Comparison of ENCODE assay signal across 30 cellular contexts in genomic region chr21:31912501-31912900, GRCh38. TPM values are rescaled to one million over a fixed set of nuclear protein-coding genes. Genes with fewer than 3 reads are reported as not detected.
"Had no signal": no experiment of that assay in that cellular context is flagged by ENCODE, and none has a peak within 500 bp of the region (broad histone marks: within the 10 kb centered on the region; RNA-seq: fewer than 3 reads in every experiment).

No MANE protein-coding gene starts in this region.

- H3K27ac Mint-ChIP-seq: activated T-cell treated with anti-CD3 and anti-CD28 coated beads, Interleukin-2, amount 50 U/mL, for 24 hours had no signal

- H3K4me3 Mint-ChIP-seq: activated T-cell treated with anti-CD3 and anti-CD28 coated beads, Interleukin-2, amount 50 U/mL, for 24 hours; naive thymus-derived CD8-positive, alpha-beta T cell had no signal

- H3K9me3 Mint-ChIP-seq: activated T-cell treated with anti-CD3 and anti-CD28 coated beads, Interleukin-2, amount 50 U/mL, for 24 hours; naive thymus-derived CD8-positive, alpha-beta T cell had no signal

- H3K9me3 ChIP-seq: breast epithelium, colonic mucosa, gastroesophageal sphincter, ovary, testis, transverse colon had no signal

- H3K4me3 ChIP-seq: breast epithelium, colonic mucosa, gastroesophageal sphincter, ovary, skin epidermis, testis, transverse colon had no signal

- H3K27me3 ChIP-seq: breast epithelium, colonic mucosa, ovary, testis, transverse colon had no signal

- H3K4me1 ChIP-seq: colonic mucosa, gastroesophageal sphincter had no signal

- DNase-seq: activated CD4-positive, alpha-beta T cell treated with anti-CD3 and anti-CD28 coated beads for 48 hours; activated CD4-positive, alpha-beta T cell treated with anti-CD3 and anti-CD28 coated beads, Interleukin-2, amount 50 U/mL, for 48 hours; activated CD8-positive, alpha-beta memory T cell treated with anti-CD3 and anti-CD28 coated beads, Interleukin-2, amount 50 U/mL, for 48 hours; activated gamma-delta T cell; activated naive CD4-positive, alpha-beta T cell treated with anti-CD3 and anti-CD28 coated beads, Interleukin-2, amount 50 U/mL, for 16 hours; activated T-cell treated with anti-CD3 and anti-CD28 coated beads, Interleukin-2, amount 50 U/mL, for 24 hours; amniotic stem cell; colonic mucosa; effector memory CD4-positive, alpha-beta T cell; erythroblast; head of caudate nucleus; hippocampal formation; kidney; left colon; mammary epithelial cell; naive thymus-derived CD8-positive, alpha-beta T cell; ovary; stimulated activated CD4-positive, alpha-beta T cell treated with anti-CD3 and anti-CD28 coated beads, Interleukin-12 subunit alpha, Interleukin-12 subunit beta, amount 100 ng/mL, for 4 hours; stimulated activated CD4-positive, alpha-beta T cell treated with anti-CD3 and anti-CD28 coated beads, Interleukin-4, amount 100 ng/mL, for 1 hour; stimulated activated naive CD8-positive, alpha-beta T cell treated with anti-CD3 and anti-CD28 coated beads, Interleukin-15, Interleukin-2, amounts not matched to agents 100 U/mL and 50 U/mL, for 24 hours; testis; transverse colon had no signal

- ATAC-seq: activated CD4-positive, CD25-positive, alpha-beta regulatory T cell treated with anti-CD3 and anti-CD28 coated beads, Interleukin-2, amount 50 U/mL, for 24 hours; gastroesophageal sphincter; left colon; naive thymus-derived CD8-positive, alpha-beta T cell; sciatic nerve; stimulated activated naive CD8-positive, alpha-beta T cell treated with anti-CD3 and anti-CD28 coated beads, Interleukin-15, Interleukin-2, amounts not matched to agents 100 U/mL and 50 U/mL, for 24 hours had no signal

- H3K27ac ChIP-seq: breast epithelium, colonic mucosa, gastroesophageal sphincter, ovary, transverse colon, WERI-Rb-1 had no signal

- H3K36me3 ChIP-seq: breast epithelium, colonic mucosa, gastroesophageal sphincter, ovary, transverse colon, WERI-Rb-1 had no signal

- H3K27me3 Mint-ChIP-seq: progenitor cell of endocrine pancreas had no signal

RNA-seq across cellular contexts. Expression of gene HUNK, which starts 39.7 kb away (rescaled TPM):
- total RNA-seq: T-helper 1 cell treated with Interleukin-12 subunit alpha and Interleukin-12 subunit beta and Interleukin-4 antibody, amounts not matched to agents 30 ng/mL and 1 ng/mL, for 36 hours had no signal
